In the genomic region with DNA sequence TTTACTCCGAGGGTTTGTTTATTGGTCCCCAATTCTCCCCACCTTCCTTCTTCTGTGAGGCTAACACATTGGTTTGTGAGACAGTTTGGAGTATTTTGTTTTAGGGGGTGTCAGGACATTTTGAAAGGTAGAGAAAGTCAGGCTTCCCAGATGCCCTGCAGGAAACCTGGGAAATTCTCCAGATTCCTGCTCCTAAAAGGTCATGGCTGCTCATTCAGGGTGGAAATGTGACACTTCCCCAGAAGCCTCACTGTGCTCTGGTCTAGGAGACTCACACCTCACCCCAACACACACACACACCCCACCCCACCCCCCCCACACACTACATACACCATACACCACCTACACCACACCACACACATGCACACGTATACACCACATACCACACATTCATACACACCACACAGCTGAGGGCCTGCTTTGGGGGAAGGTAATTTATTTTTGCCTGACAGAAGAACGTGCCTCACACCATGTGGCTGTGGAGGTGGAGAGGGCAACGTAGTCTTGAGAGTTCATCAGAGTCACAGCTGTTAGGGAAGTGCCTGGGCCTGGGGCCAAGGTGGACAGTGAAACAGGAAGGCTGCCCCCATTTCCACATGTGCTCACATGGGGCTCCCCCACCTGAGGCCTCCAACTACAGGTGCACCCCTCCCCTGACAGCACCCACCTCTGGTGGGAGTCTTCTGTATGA, we compare ENCODE assay signal across 9 cellular contexts. TPM values are rescaled to one million over a fixed set of nuclear protein-coding genes. Genes with fewer than 3 reads are reported as not detected.
DNase-seq lines count a peak whose midpoint lies in the region; ATAC-seq, FAIRE-seq and TF ChIP-seq lines count a peak whose summit lies in the region.
"Had no signal": no experiment of that assay in that cellular context is flagged by ENCODE, and none has a peak within 500 bp of the region (broad histone marks: within the 10 kb centered on the region; RNA-seq: fewer than 3 reads in every experiment).

No MANE protein-coding gene starts in this region.

- DNase-seq in AML-193 (lab: John Stamatoyannopoulos, UW) (peak; percentile 54 to 68), LHCN-M2 (ENCODE audit: low read depth) (peak; percentile 90), endodermal cell (peak; percentile 72), osteocyte (ENCODE audit: extremely low spot score, unreplicated experiment) (no peak), mucosa of gallbladder (ENCODE audit: low spot score) (no peak), frontal cortex (ENCODE audit: low spot score in 2 of 2) (no peak)
- DNase-seq in stimulated activated CD8-positive, alpha-beta memory T cell treated with anti-CD3 and anti-CD28 coated beads, Interleukin-4, amount 100 ng/mL, for 48 hours: no peak

- peaks cover 3% of the 10 kb centered on the region for H3K4me1 ChIP-seq in endodermal cell (ENCODE audit: control insufficient read depth, insufficient read depth, low read length)

- WGBS in endodermal cell (ENCODE audit: insufficient coverage in 1 of 2, insufficient read length in 1 of 2), 2 experiments: 74 to 80% methylated on average over 1 to 4 of the region's 4 CpGs

- no peaks in the 10 kb centered on the region for H3K36me3 Mint-ChIP-seq in endodermal cell (ENCODE audit: low read depth)
- H3K36me3 Mint-ChIP-seq in osteocyte (ENCODE audit: unreplicated experiment): no peaks in the 10 kb centered on the region

- no peak for FAIRE-seq in frontal cortex (lab: Jason Lieb, UNC)

- no peaks in the 10 kb centered on the region for H3K27me3 Mint-ChIP-seq in endodermal cell (ENCODE audit: insufficient read depth)
- no peaks in the 10 kb centered on the region for H3K27me3 Mint-ChIP-seq in osteocyte (ENCODE audit: unreplicated experiment)

- no peak overlapping the region for H3K9ac ChIP-seq in endodermal cell (ENCODE audit: extremely low read depth, low read length, poor library complexity, severe bottlenecking)

- H3K36me3 ChIP-seq in endodermal cell (ENCODE audit: control insufficient read depth, insufficient read depth, low read length): no peaks in the 10 kb centered on the region
- H3K36me3 ChIP-seq: neutrophil had no signal

- peak overlapping the region; percentile 42 for H3K27ac ChIP-seq in endodermal cell (ENCODE audit: low read depth, low read length)
- H3K27ac ChIP-seq: neutrophil had no signal

- H3K4me3 Mint-ChIP-seq in endodermal cell (no peak overlapping the region), osteocyte (ENCODE audit: unreplicated experiment) (no peak overlapping the region)

- H3K9me3 ChIP-seq in endodermal cell (ENCODE audit: control insufficient read depth, low read length): no peaks in the 10 kb centered on the region
- H3K9me3 ChIP-seq: neutrophil had no signal

- H3K4me1 Mint-ChIP-seq in endodermal cell (peaks cover 9% of the 10 kb centered on the region), osteocyte (ENCODE audit: unreplicated experiment) (peaks cover 51% of the 10 kb centered on the region)

- H3K9me3 Mint-ChIP-seq in endodermal cell (no peaks in the 10 kb centered on the region), osteocyte (ENCODE audit: unreplicated experiment) (no peaks in the 10 kb centered on the region)

- H3K27me3 ChIP-seq in endodermal cell (ENCODE audit: control insufficient read depth, insufficient read depth, low read length, poor library complexity, severe bottlenecking): no peaks in the 10 kb centered on the region
- H3K27me3 ChIP-seq: neutrophil had no signal

- H3K4me3 ChIP-seq in endodermal cell (ENCODE audit: low read length): no peak overlapping the region

- ATAC-seq in GM21390 (IDR thresholded peaks at IDR 0.05; ENCODE audit: unreplicated experiment): peak; percentile 74

- H3K27ac Mint-ChIP-seq in endodermal cell: peak overlapping the region; percentile 79
- peak overlapping the region; percentile 13 for H3K27ac Mint-ChIP-seq in osteocyte (ENCODE audit: unreplicated experiment)

- TF ChIP-seq CTCF in endodermal cell (conservative IDR thresholded peaks at IDR 0.05) (no peak), osteocyte (IDR thresholded peaks at IDR 0.05) (no peak)

RNA-seq across cellular contexts. Expression of gene LIMD1, which starts 40.4 kb away (rescaled TPM):
- 29.2 and 31.5 TPM in 2 replicates for total RNA-seq in LHCN-M2 (2014; rRNA removed)
- 12.1 TPM for polyA plus RNA-seq in LHCN-M2 (2012)
- total RNA-seq in endodermal cell: 10 to 100 TPM; 30.9 to 33.4 TPM
- 16.5 TPM for polyA plus RNA-seq in endodermal cell (2013, experiment 1 of 2)
- 12.0 TPM for polyA plus RNA-seq in endodermal cell (2013, experiment 2 of 2)
- 28.3 and 33.8 TPM in 2 replicates for total RNA-seq in osteocyte
- 76.8 TPM for total RNA-seq in mucosa of gallbladder
- 5.3 TPM for total RNA-seq in frontal cortex

Comparison
In these comparisons a context has a peak if more than half of its experiments do, and no peak if none do; other contexts are left out.
1. DNase-seq: peak in AML-193 (2 of 2), LHCN-M2 (single experiment) and endodermal cell (single experiment); none in osteocyte (single experiment), stimulated activated CD8-positive, alpha-beta memory T cell treated with anti-CD3 and anti-CD28 coated beads, Interleukin-4, amount 100 ng/mL, for 48 hours (single experiment), mucosa of gallbladder (single experiment) and frontal cortex (0 of 2).